ENCODE assay signal across 1 cellular context in genomic region chr20:44419131-44419844, GRCh38.
TF ChIP-seq lines count a peak whose summit lies in the region.

No MANE protein-coding gene starts in this region.

TF ChIP-seq in HepG2, 621 proteins besides CTCF, POLR2A, EP300 and RAD21 (continued from another document and continues in another):
- TF ChIP-seq GTF3A (CRISPR knock-in tag; conservative IDR thresholded peaks at IDR 0.05) (no peak), ZNF674 (CRISPR knock-in tag; IDR thresholded peaks at IDR 0.05; ENCODE audit: low read depth) (no peak), HDAC1 (CRISPR knock-in tag; IDR thresholded peaks at IDR 0.05) (peak; percentile 98), MXD4 (CRISPR knock-in tag; IDR thresholded peaks at IDR 0.05) (0 out of 2 replicates have a peak, but pooled peaks have one; percentile 41), GATAD2A (CRISPR knock-in tag; IDR thresholded peaks at IDR 0.05) (peak; percentile 99), KMT2B (CRISPR knock-in tag; IDR thresholded peaks at IDR 0.05) (no peak), ZNF430 (CRISPR knock-in tag; IDR thresholded peaks at IDR 0.05) (no peak), ATRX (CRISPR knock-in tag; IDR thresholded peaks at IDR 0.05; ENCODE audit: borderline replicate concordance) (no peak), ZNF326 (CRISPR knock-in tag; IDR thresholded peaks at IDR 0.05; ENCODE audit: borderline replicate concordance) (no peak), ZNF354B (CRISPR knock-in tag; IDR thresholded peaks at IDR 0.05) (no peak), ZNF333 (CRISPR knock-in tag; IDR thresholded peaks at IDR 0.05; ENCODE audit: borderline replicate concordance) (peak; percentile 76; the same call in 1 of the 2 replicates), BCLAF1 (IDR thresholded peaks at IDR 0.05) (no peak), NR2F6 (IDR thresholded peaks at IDR 0.05) (peak; percentile 93), NR2F6 (CRISPR knock-in tag; IDR thresholded peaks at IDR 0.05) (peak; percentile 97), ZNF597 (CRISPR knock-in tag; IDR thresholded peaks at IDR 0.05) (no peak), ELF4 (CRISPR knock-in tag; IDR thresholded peaks at IDR 0.05; ENCODE audit: borderline replicate concordance) (no peak), HOMEZ (CRISPR knock-in tag; IDR thresholded peaks at IDR 0.05; ENCODE audit: low read depth) (peak; percentile 90), FOXJ3 (CRISPR knock-in tag; IDR thresholded peaks at IDR 0.05; ENCODE audit: borderline replicate concordance) (no peak), NR3C1 (CRISPR knock-in tag; IDR thresholded peaks at IDR 0.05) (no peak), ZNF75D (CRISPR knock-in tag; IDR thresholded peaks at IDR 0.05; ENCODE audit: borderline replicate concordance) (no peak), SMYD3 (CRISPR knock-in tag; IDR thresholded peaks at IDR 0.05) (no peak), ZNF615 (CRISPR knock-in tag; IDR thresholded peaks at IDR 0.05; ENCODE audit: borderline replicate concordance) (no peak), ZNF782 (CRISPR knock-in tag; IDR thresholded peaks at IDR 0.05; ENCODE audit: borderline replicate concordance) (no peak; the same call in 1 of the 2 replicates), ZNF3 (CRISPR knock-in tag; IDR thresholded peaks at IDR 0.05) (peak; percentile 78; the same call in 1 of the 2 replicates), GLMP (CRISPR knock-in tag; IDR thresholded peaks at IDR 0.05; ENCODE audit: borderline replicate concordance) (no peak), MAX (IDR thresholded peaks at IDR 0.05) (peak; percentile 63), HNF1A (IDR thresholded peaks at IDR 0.05; ENCODE audit: low read depth) (peak; percentile 75; the same call in 1 of the 2 replicates), HNF1A (CRISPR knock-in tag; IDR thresholded peaks at IDR 0.05; ENCODE audit: borderline replicate concordance) (peak; percentile 70), DR1 (CRISPR knock-in tag; IDR thresholded peaks at IDR 0.05) (no peak), ZNF10 (CRISPR knock-in tag; IDR thresholded peaks at IDR 0.05; ENCODE audit: borderline replicate concordance, low read depth) (no peak), ZNF7 (CRISPR knock-in tag; IDR thresholded peaks at IDR 0.05) (no peak), SRSF4 (IDR thresholded peaks at IDR 0.05; ENCODE audit: low read depth, low read length, poor library complexity, severe bottlenecking) (no peak), ARID3A (IDR thresholded peaks at IDR 0.05; ENCODE audit: low read depth, low read length) (peak; percentile 100), ZNF572 (CRISPR knock-in tag; IDR thresholded peaks at IDR 0.05) (no peak), KLF9 (CRISPR knock-in tag; IDR thresholded peaks at IDR 0.05; ENCODE audit: low read depth) (peak; percentile 64; the same call in 1 of the 2 replicates), ZNF280D (CRISPR knock-in tag; IDR thresholded peaks at IDR 0.05) (peak; percentile 90), PAF1 (CRISPR knock-in tag; IDR thresholded peaks at IDR 0.05) (peak; percentile 28; the same call in 1 of the 2 replicates), EEA1 (CRISPR knock-in tag; IDR thresholded peaks at IDR 0.05; ENCODE audit: borderline replicate concordance) (no peak), ATF6 (CRISPR knock-in tag; conservative IDR thresholded peaks at IDR 0.05) (peak; percentile 82), NCOA5 (CRISPR knock-in tag; IDR thresholded peaks at IDR 0.05) (no peak), SKIL (CRISPR knock-in tag; IDR thresholded peaks at IDR 0.05; ENCODE audit: borderline replicate concordance) (peak; percentile 49; the same call in 1 of the 2 replicates), ZNF234 (CRISPR knock-in tag; conservative IDR thresholded peaks at IDR 0.05) (no peak), EZH2 (conservative IDR thresholded peaks at IDR 0.05; ENCODE audit: low read depth, low read length) (no peak)
